ENCODE assay signal across 14 cellular contexts in genomic region chr3:150609988-150610387, GRCh38. TPM values are rescaled to one million over a fixed set of nuclear protein-coding genes. Genes with fewer than 3 reads are reported as not detected.
A peak's percentile ranks its signal among the peaks of the same experiment; 100 is the strongest.
DNase-seq lines count a peak whose midpoint lies in the region; ATAC-seq, FAIRE-seq and TF ChIP-seq lines count a peak whose summit lies in the region.
"Had no signal": no experiment of that assay in that cellular context is flagged by ENCODE, and none has a peak within 500 bp of the region (broad histone marks: within the 10 kb centered on the region; RNA-seq: fewer than 3 reads in every experiment).

No MANE protein-coding gene starts in this region.

- peak; percentile 13 for FAIRE-seq in GM12891 (lab: Jason Lieb, UNC)
- no peak for FAIRE-seq in RCC 7860 (lab: Jason Lieb, UNC)
- FAIRE-seq: kidney had no signal

- peaks cover 4% of the 10 kb centered on the region for H3K9me3 Mint-ChIP-seq in T-helper 2 cell treated with Interferon-gamma antibody and Interleukin-4, amounts not matched to agents 5 μg/mL and 100 μg/mL, for 36 hours
- no peaks in the 10 kb centered on the region for H3K9me3 Mint-ChIP-seq in immature natural killer cell

- TF ChIP-seq POLR2A in GM12891 (IDR thresholded peaks at IDR 0.05; ENCODE audit: low read depth, low read length): no peak

- ATAC-seq in T-helper 17 cell (no peak), HG02840 (IDR thresholded peaks at IDR 0.05; ENCODE audit: low FRiP score, unreplicated experiment) (no peak)
- ATAC-seq: T-cell had no signal

- peak overlapping the region; percentile 64 for H3K4me3 Mint-ChIP-seq in T-helper 2 cell treated with Interferon-gamma antibody and Interleukin-4, amounts not matched to agents 5 μg/mL and 100 μg/mL, for 36 hours
- H3K4me3 Mint-ChIP-seq in T-helper 17 cell (no peak overlapping the region), immature natural killer cell (peak overlapping the region in 4 of 5 donors; percentile 43 to 68 (median 49))

- DNase-seq in T-helper 2 cell treated with Interferon-gamma antibody and Interleukin-4, amounts not matched to agents 5 μg/mL and 100 μg/mL, for 36 hours (ENCODE audit: low spot score): no peak
- DNase-seq in T-helper 2 cell: no peak
- no peak for DNase-seq in GM12891 (ENCODE audit: insufficient read length, low spot score)
- DNase-seq in T-helper 17 cell: no peak
- DNase-seq in immature natural killer cell: no peak
- DNase-seq in DMS53 (lab: John Stamatoyannopoulos, UW): no peak
- no peak for DNase-seq in RCC 7860 (ENCODE audit: low spot score)
- DNase-seq: anterior cingulate cortex; BE2C; kidney; stimulated activated naive CD4-positive, alpha-beta T cell; T-cell; trophoblast cell had no signal

- peaks cover 47% of the 10 kb centered on the region for H3K36me3 Mint-ChIP-seq in T-helper 2 cell treated with Interferon-gamma antibody and Interleukin-4, amounts not matched to agents 5 μg/mL and 100 μg/mL, for 36 hours (ENCODE audit: low read depth)
- peaks cover 3% of the 10 kb centered on the region for H3K36me3 Mint-ChIP-seq in T-helper 17 cell (ENCODE audit: low read depth)
- peaks cover 3 to 17% (median 16%) of the 10 kb centered on the region in 3 donors for H3K36me3 Mint-ChIP-seq in immature natural killer cell

- H3K9me3 ChIP-seq in T-helper 17 cell (ENCODE audit: control insufficient read depth, low read length, poor library complexity, severe bottlenecking): no peaks in the 10 kb centered on the region
- H3K9me3 ChIP-seq: BE2C had no signal

- H3K4me1 Mint-ChIP-seq in T-helper 2 cell treated with Interferon-gamma antibody and Interleukin-4, amounts not matched to agents 5 μg/mL and 100 μg/mL, for 36 hours (ENCODE audit: low read depth): peaks cover 69% of the 10 kb centered on the region
- H3K4me1 Mint-ChIP-seq in T-helper 17 cell (peaks cover 68% of the 10 kb centered on the region), immature natural killer cell (peaks cover 83 to 93% of the 10 kb centered on the region in 2 donors)

- no peaks in the 10 kb centered on the region for H3K27me3 Mint-ChIP-seq in T-helper 2 cell treated with Interferon-gamma antibody and Interleukin-4, amounts not matched to agents 5 μg/mL and 100 μg/mL, for 36 hours (ENCODE audit: low read depth)
- H3K27me3 Mint-ChIP-seq in T-helper 17 cell (no peaks in the 10 kb centered on the region), immature natural killer cell (ENCODE audit: low read depth in 3 of 3) (peaks cover 0 to 2% (median 2%) of the 10 kb centered on the region in 3 donors)
- H3K27me3 Mint-ChIP-seq: T-cell had no signal

- peak overlapping the region; percentile 65 for H3K27ac Mint-ChIP-seq in T-helper 2 cell treated with Interferon-gamma antibody and Interleukin-4, amounts not matched to agents 5 μg/mL and 100 μg/mL, for 36 hours
- H3K27ac Mint-ChIP-seq in T-helper 17 cell: peak overlapping the region; percentile 77
- H3K27ac Mint-ChIP-seq in immature natural killer cell: peak overlapping the region in 4 of 6 donors; percentile 1 to 69 (median 16)

TF ChIP-seq in GM12891, 5 proteins besides CTCF, POLR2A, EP300 and RAD21:
- no peak for TF ChIP-seq SPI1 (IDR thresholded peaks at IDR 0.05; ENCODE audit: low read depth, low read length)
- no peak for TF ChIP-seq PAX5 (IDR thresholded peaks at IDR 0.05; ENCODE audit: insufficient read depth, low read length, severe bottlenecking)
- TF ChIP-seq POLR2AphosphoS5 (IDR thresholded peaks at IDR 0.05; ENCODE audit: low read depth, low read length): no peak
- TF ChIP-seq POU2F2 (IDR thresholded peaks at IDR 0.05; ENCODE audit: low read depth, low read length): no peak
- no peak for TF ChIP-seq TAF1 (IDR thresholded peaks at IDR 0.05; ENCODE audit: low read depth, low read length)
TF ChIP-seq in GM12891: peak in this region for 0.

RNA-seq across cellular contexts. Expression of gene SELENOT, which starts 6.9 kb away (rescaled TPM):
- polyA plus RNA-seq in GM12891 (2012; ENCODE audit: low read depth, missing spikeins): 85.9 TPM
- 100 to 1,000 TPM in 1 of 2 donors, 10 to 100 TPM in 1; 85.2 to 104 TPM for total RNA-seq in T-helper 17 cell
- polyA plus RNA-seq in immature natural killer cell: 100 to 1,000 TPM; 421 to 768 (median 558) TPM

Comparison
In these comparisons a context has a peak if more than half of its experiments do, and no peak if none do; other contexts are left out.
1. H3K27ac Mint-ChIP-seq: peak in every context shown above with its lines; median percentile 77 in T-helper 17 cell; 65 in T-helper 2 cell treated with Interferon-gamma antibody and Interleukin-4, amounts not matched to agents 5 μg/mL and 100 μg/mL, for 36 hours; 16 in immature natural killer cell.